37 cellular contexts compared by ENCODE assay signal in the genomic region with DNA sequence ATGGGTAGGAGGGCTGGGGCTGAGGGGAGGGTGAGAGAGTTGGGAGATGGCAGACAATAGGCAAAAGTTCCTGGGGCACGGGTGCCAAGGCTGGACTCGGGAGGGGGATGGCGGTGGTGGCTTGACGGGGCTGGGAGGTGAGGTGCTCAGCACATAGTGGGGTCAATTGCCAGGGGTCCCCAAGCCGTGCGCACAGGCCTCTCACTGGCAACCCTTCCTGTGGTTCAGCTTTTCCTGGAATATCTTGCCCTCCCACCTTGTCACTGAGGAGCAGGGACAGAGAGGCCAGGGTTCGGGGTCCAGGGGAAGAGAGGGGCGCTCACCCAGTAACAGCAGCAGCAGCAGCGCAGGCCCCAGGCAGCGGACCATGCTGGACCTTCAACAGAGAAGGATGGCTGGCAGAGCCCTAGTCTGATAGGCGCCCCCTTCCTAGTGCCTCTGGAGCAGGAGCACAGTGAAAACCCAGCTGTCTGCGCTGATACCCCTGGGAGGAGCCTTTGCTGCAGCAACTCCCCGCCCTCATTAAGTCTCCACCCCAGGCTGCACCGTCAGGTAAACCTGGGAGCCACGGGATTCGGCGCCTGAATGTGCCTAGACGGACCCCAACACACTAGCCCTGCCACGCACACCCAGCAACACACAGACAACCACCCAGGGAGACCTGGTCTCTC. TPM values are rescaled to one million over a fixed set of nuclear protein-coding genes. Genes with fewer than 3 reads are reported as not detected.
DNase-seq lines count a peak whose midpoint lies in the region; FAIRE-seq and TF ChIP-seq lines count a peak whose summit lies in the region.
"Had no signal": no experiment of that assay in that cellular context is flagged by ENCODE, and none has a peak within 500 bp of the region (broad histone marks: within the 10 kb centered on the region; RNA-seq: fewer than 3 reads in every experiment).

A gene with protein sequence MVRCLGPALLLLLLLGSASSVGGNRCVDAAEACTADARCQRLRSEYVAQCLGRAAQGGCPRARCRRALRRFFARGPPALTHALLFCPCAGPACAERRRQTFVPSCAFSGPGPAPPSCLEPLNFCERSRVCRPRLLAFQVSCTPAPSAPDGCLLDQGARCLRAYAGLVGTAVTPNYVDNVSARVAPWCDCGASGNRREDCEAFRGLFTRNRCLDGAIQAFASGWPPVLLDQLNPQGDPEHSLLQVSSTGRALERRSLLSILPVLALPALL (minus strand): TSS at position 369 of the 671 bp plus-strand sequence. CDS start 0 bp downstream, at position 369.

- TF ChIP-seq POLR2A in H1 (IDR thresholded peaks at IDR 0.05; ENCODE audit: control extremely low read depth in 1 of 2, low read depth in 2 of 2, low read length in 2 of 2) = no peak

- no peak for FAIRE-seq in H1 (lab: Jason Lieb, UNC)
- FAIRE-seq: D721Med, GM18507, H54 had no signal

- H3K79me2 ChIP-seq in H1 (ENCODE audit: control insufficient read depth in 1 of 2, insufficient read depth in 2 of 2, low read length in 2 of 2) = no peaks in the 10 kb centered on the region

- TF ChIP-seq RAD21 in H1 (IDR thresholded peaks at IDR 0.05 in 1 of 2, conservative IDR thresholded peaks at IDR 0.05 in 1 of 2; ENCODE audit: low read depth in 2 of 2, low read length in 2 of 2) = peak in 1 of 2 experiments; percentile 3; a peak in 1 of 4 replicates

- H3K9me3 ChIP-seq in H1 (ENCODE audit: insufficient read depth in 2 of 2, low read depth in 1 of 2, low read length in 1 of 2) (peaks cover 0 to 17% of the 10 kb centered on the region in 2 experiments; a peak in 2 of 4 replicates), neuronal stem cell (replicated peaks in 1 of 2; ENCODE audit: control insufficient read depth in 2 of 2, insufficient read depth in 1 of 2, low read depth in 1 of 2, low read length in 2 of 2) (peaks cover 0 to 3% of the 10 kb centered on the region in 2 donors)
- H3K9me3 ChIP-seq: lower lobe of right lung, SJCRH30 had no signal

- H2BK5ac ChIP-seq in H1 (ENCODE audit: low read depth, low read length) (no peak within 1 kb of the TSS), neuronal stem cell (ENCODE audit: low read length) (peak within 1 kb of the TSS; percentile 32)

- H4K5ac ChIP-seq in H1 (ENCODE audit: insufficient read length, low read depth, low read length) = no peak within 1 kb of the TSS

- H4K91ac ChIP-seq in H1 (replicated peaks; ENCODE audit: insufficient read length, low read length) (no peak within 1 kb of the TSS), neuronal stem cell (ENCODE audit: low read depth, low read length, poor library complexity) (no peak within 1 kb of the TSS)

- peak; percentile 16 for DNase-seq in NCI-H82 (lab: John Stamatoyannopoulos, UW)
- DNase-seq in NCI-H82 treated with DMSO at 0.1 percent for 48 hours (lab: John Stamatoyannopoulos, UW; ENCODE audit: unreplicated experiment) = no peak
- peak; percentile 8 for DNase-seq in GM10266 (ENCODE audit: extremely low spot score)
- no peak for DNase-seq in H1 (ENCODE audit: low read depth in 1 of 2, low spot score in 2 of 2)
- DNase-seq in neuronal stem cell (ENCODE audit: low spot score) = no peak
- DNase-seq in AG08395 (ENCODE audit: low spot score) = no peak
- no peak for DNase-seq in Ammon's horn (ENCODE audit: low spot score)
- no peak for DNase-seq in RPMI8226
- DNase-seq: activated CD4-positive, alpha-beta T cell treated with anti-CD3 and anti-CD28 coated beads, Interleukin-2, amount 10 ng/mL, durations not matched to agents 24 days and 14 days; activated naive CD4-positive, alpha-beta T cell; CD4-positive, CD25-positive, alpha-beta regulatory T cell; central memory CD4-positive, alpha-beta T cell; effector memory CD8-positive, alpha-beta T cell; erythroblast; lower lobe of right lung; naive thymus-derived CD8-positive, alpha-beta T cell; NCI-H1105 treated with DMSO at 0.1 percent for 48 hours; NCI-H2029 treated with DMSO at 0.1 percent for 48 hours; NCI-H526; SJCRH30; stimulated activated naive CD4-positive, alpha-beta T cell; T-helper 9 cell; WERI-Rb-1 had no signal

- H3K4ac ChIP-seq in H1 (replicated peaks; ENCODE audit: insufficient read length, low read depth, low read length) = no peak within 1 kb of the TSS
- H3K4ac ChIP-seq in neuronal stem cell (ENCODE audit: low read length) = peak within 1 kb of the TSS; percentile 66

- no peak within 1 kb of the TSS for H2AK5ac ChIP-seq in H1 (ENCODE audit: low read depth, low read length)
- H2AK5ac ChIP-seq in neuronal stem cell (ENCODE audit: low read depth, low read length) = no peak within 1 kb of the TSS

- peaks cover 2% of the 10 kb centered on the region; the same call in 1 of the 2 replicates for H3K23me2 ChIP-seq in H1 (ENCODE audit: low read depth, low read length)

- no peak within 1 kb of the TSS for H3K18ac ChIP-seq in H1 (ENCODE audit: extremely low read depth, low read length)
- no peak within 1 kb of the TSS for H3K18ac ChIP-seq in neuronal stem cell (ENCODE audit: low read length)

- no peak within 1 kb of the TSS for H2BK20ac ChIP-seq in H1 (ENCODE audit: low read length)

- 56% methylated on average over 19 of the region's 19 CpGs; no CpG with 5 or more reads in 1 of the 2 experiments for WGBS in H1 (ENCODE audit: extremely low coverage in 1 of 2, insufficient coverage in 1 of 2, insufficient read length in 1 of 2, insufficient replicate concordance in 2 of 2, low coverage in 1 of 2, low lambda C conversion rate in 2 of 2, missing lambda C conversion rate in 1 of 2), 2 experiments
- WGBS in neuronal stem cell (ENCODE audit: extremely low coverage in 2 of 2, insufficient read length in 2 of 2, insufficient replicate concordance in 1 of 2), 2 donors = no CpG with 5 or more reads among the region's 19 CpGs

- no peaks in the 10 kb centered on the region for H3K79me1 ChIP-seq in H1 (ENCODE audit: low read depth, low read length)
- H3K79me1 ChIP-seq in neuronal stem cell (ENCODE audit: low read depth, low read length) = no peaks in the 10 kb centered on the region

- H3K27ac ChIP-seq in H1 (ENCODE audit: low read depth, low read length) (no peak within 1 kb of the TSS), neuronal stem cell (replicated peaks; ENCODE audit: low read length) (no peak within 1 kb of the TSS)
- H3K27ac ChIP-seq: lower lobe of right lung, SJCRH30, WERI-Rb-1 had no signal

- H4K20me1 ChIP-seq in H1 (replicated peaks in 1 of 2; ENCODE audit: control insufficient read depth in 1 of 2, insufficient read depth in 2 of 2, low read length in 2 of 2) = peaks cover 0 to 2% of the 10 kb centered on the region in 2 experiments

- CTCF ChIA-PET in H1 (lab: Charles Lee; ENCODE audit: partially characterized antibody) = interaction anchor here (0.6 to 1.5 kb wide), 3 partner anchors 9 to 64 kb away, joined by 3 to 8 read pairs (median 6); no protein-coding TSS in a partner anchor

- no peak for TF ChIP-seq EP300 in H1 (IDR thresholded peaks at IDR 0.05; ENCODE audit: borderline replicate concordance in 1 of 2, low read depth in 2 of 2, low read length in 2 of 2)

- H3K14ac ChIP-seq in H1 (ENCODE audit: insufficient read length) (no peak within 1 kb of the TSS), neuronal stem cell (ENCODE audit: low read length) (peak within 1 kb of the TSS; percentile 94)

- no peak within 1 kb of the TSS for H3K9ac ChIP-seq in H1 (replicated peaks in 1 of 4; ENCODE audit: extremely low read depth in 1 of 4, low read depth in 3 of 4, low read length in 3 of 4)
- peak within 1 kb of the TSS; percentile 21 for H3K9ac ChIP-seq in neuronal stem cell (ENCODE audit: low read depth, low read length, poor library complexity)

- no peak for TF ChIP-seq CTCF in GM10266 (IDR thresholded peaks at IDR 0.05; ENCODE audit: control insufficient read depth, insufficient read depth, low read depth, missing control alignments)
- TF ChIP-seq CTCF in H1 (IDR thresholded peaks at IDR 0.05; ENCODE audit: control extremely low read depth in 1 of 3, insufficient read depth in 1 of 3, low read depth in 1 of 3, low read length in 3 of 3) = peak in 2 of 3 experiments; percentile 16 to 20; a peak in 2 of 4 replicates

- H4K8ac ChIP-seq in H1 (ENCODE audit: extremely low read depth, insufficient read depth, low read length) = no peak within 1 kb of the TSS
- H4K8ac ChIP-seq in neuronal stem cell (ENCODE audit: low read depth, low read length) = no peak within 1 kb of the TSS

- no peak within 1 kb of the TSS for H3K4me3 ChIP-seq in H1 (ENCODE audit: extremely low read depth in 1 of 4, insufficient read depth in 2 of 4, low read depth in 3 of 4, low read length in 4 of 4)
- H3K4me3 ChIP-seq in neuronal stem cell (ENCODE audit: low read length in 2 of 2) = no peak within 1 kb of the TSS
- H3K4me3 ChIP-seq: lower lobe of right lung, SJCRH30 had no signal

- H3K36me3 ChIP-seq in H1 (ENCODE audit: control insufficient read depth in 2 of 4, insufficient read depth in 4 of 4, low read length in 3 of 4) (peaks cover 0 to 5% (median 0%) of the 10 kb centered on the region in 4 experiments; a peak in 1 of 8 replicates), neuronal stem cell (replicated peaks in 1 of 2; ENCODE audit: control insufficient read depth in 2 of 2, insufficient read depth in 2 of 2, low read length in 2 of 2) (no peaks in the 10 kb centered on the region)
- H3K36me3 ChIP-seq: lower lobe of right lung, SJCRH30, WERI-Rb-1 had no signal

- H2BK15ac ChIP-seq in H1 (ENCODE audit: low read length) (peak within 1 kb of the TSS; percentile 19; the same call in 1 of the 2 replicates), neuronal stem cell (ENCODE audit: low read length) (peak within 1 kb of the TSS; percentile 5)

- H2BK12ac ChIP-seq in H1 (ENCODE audit: low read depth, low read length) (no peak within 1 kb of the TSS; the same call in 1 of the 2 replicates), neuronal stem cell (ENCODE audit: low read length) (no peak within 1 kb of the TSS)

- H3K4me1 ChIP-seq in H1 (replicated peaks in 1 of 4; ENCODE audit: control insufficient read depth in 3 of 4, insufficient read depth in 4 of 4, low read length in 3 of 4) = peaks cover 0 to 4% (median 1%) of the 10 kb centered on the region in 4 experiments; a peak in 3 of 7 replicates
- H3K4me1 ChIP-seq in neuronal stem cell (ENCODE audit: control insufficient read depth in 2 of 2, insufficient read depth in 1 of 2, low read depth in 1 of 2, low read length in 2 of 2) = peaks cover 5 to 7% of the 10 kb centered on the region in 2 donors
- H3K4me1 ChIP-seq: lower lobe of right lung, SJCRH30 had no signal

- peak within 1 kb of the TSS; percentile 57; the same call in 1 of the 2 replicates for H2AFZ ChIP-seq in H1 (ENCODE audit: low read length)
- H2AFZ ChIP-seq in neuronal stem cell (ENCODE audit: low read length) = no peak within 1 kb of the TSS

- H2BK120ac ChIP-seq in H1 (replicated peaks; ENCODE audit: low read depth, low read length) (no peak within 1 kb of the TSS), neuronal stem cell (ENCODE audit: low read depth, low read length) (no peak within 1 kb of the TSS)

- H3K23ac ChIP-seq in H1 (ENCODE audit: insufficient read length) = no peak within 1 kb of the TSS
- H3K23ac ChIP-seq in neuronal stem cell (ENCODE audit: low read depth, low read length, poor library complexity) = peak within 1 kb of the TSS; percentile 52

- no peak within 1 kb of the TSS for H3K56ac ChIP-seq in H1 (replicated peaks; ENCODE audit: insufficient read length, low read depth, low read length)

- POLR2A ChIA-PET in H1 (lab: Charles Lee; ENCODE audit: partially characterized antibody) = interaction anchor here (0.6 kb wide), 1 partner anchor 12 kb away, joined by 3 read pairs; no protein-coding TSS in a partner anchor

- H3K27me3 ChIP-seq in H1 (replicated peaks in 1 of 4; ENCODE audit: control insufficient read depth in 3 of 4, extremely low read depth in 1 of 4, insufficient read depth in 3 of 4, low read length in 3 of 4) = peaks cover 0 to 2% (median 0%) of the 10 kb centered on the region in 4 experiments; a peak in 1 of 7 replicates
- peaks cover 0 to 25% (median 10%) of the 10 kb centered on the region in 3 experiments for H3K27me3 ChIP-seq in neuronal stem cell (ENCODE audit: control insufficient read depth in 3 of 3, insufficient read depth in 3 of 3, low read depth in 1 of 3, low read length in 3 of 3)
- H3K27me3 ChIP-seq: SJCRH30 had no signal

- H3K4me2 ChIP-seq in H1 (ENCODE audit: insufficient read depth in 1 of 2, low read depth in 2 of 2, low read length in 2 of 2) = no peak within 1 kb of the TSS
- H3K4me2 ChIP-seq in neuronal stem cell (ENCODE audit: insufficient read depth, low read length, poor library complexity, severe bottlenecking) = no peak within 1 kb of the TSS

RNA-seq across cellular contexts. Expression of the gene that starts here (rescaled TPM):
- total RNA-seq in H1 (2021; fragmentation: NEBNext Ultra II Directional; extraction: Animal tissue kit (Norgen Biotek cat#: 25700)) = not detected in 2 replicates
- polyA plus RNA-seq in H1 (2011; rRNA removed) = 0.05 TPM in 1 of 2 replicates, not detected in the other
- not detected for polyA plus RNA-seq in H1 (2011; cell fraction: cytosol; rRNA removed)
- polyA plus RNA-seq in H1 (2011; cell fraction: nucleus; rRNA removed) = 0.13 TPM
- polyA plus RNA-seq in H1 (2012, experiment 1 of 2) = not detected in 4 replicates
- polyA plus RNA-seq in H1 (2012, experiment 2 of 2) = not detected
- not detected for polyA plus RNA-seq in H1 (2013, experiment 1 of 2)
- not detected for polyA plus RNA-seq in H1 (2013, experiment 2 of 2)
- not detected in 2 replicates for polyA minus RNA-seq in H1 (2011; rRNA and poly(A)+ RNA removed)
- not detected for polyA minus RNA-seq in H1 (2011; cell fraction: cytosol; rRNA and poly(A)+ RNA removed)
- not detected for polyA minus RNA-seq in H1 (2011; cell fraction: nucleus; rRNA and poly(A)+ RNA removed)
- polyA plus RNA-seq in neuronal stem cell (2013, experiment 1 of 2) = not detected
- polyA plus RNA-seq in neuronal stem cell (2013, experiment 2 of 2) = not detected
- total RNA-seq: A172; activated CD4-positive, alpha-beta T cell treated with anti-CD3 and anti-CD28 coated beads, Interleukin-2, amount 10 ng/mL, durations not matched to agents 24 days and 14 days; activated CD8-positive, alpha-beta memory T cell treated with anti-CD3 and anti-CD28 coated beads for 36 hours; CD4-positive, CD25-positive, alpha-beta regulatory T cell; Daoy; glomerular endothelial cell; HT-29; kidney epithelial cell; lower lobe of right lung; mononuclear cell; naive thymus-derived CD8-positive, alpha-beta T cell; osteoblast; SJCRH30; skeletal muscle tissue; ureter had no signal
- polyA plus RNA-seq: adipose tissue; CD4-positive, CD25-positive, alpha-beta regulatory T cell; naive thymus-derived CD8-positive, alpha-beta T cell had no signal

Comparison
In these comparisons a context has a peak if more than half of its experiments do, and no peak if none do; other contexts are left out.
1. DNase-seq: peak in NCI-H82 (single experiment) and GM10266 (single experiment); none in NCI-H82 treated with DMSO at 0.1 percent for 48 hours (single experiment), H1 (0 of 2), neuronal stem cell (single experiment), AG08395 (single experiment), Ammon's horn (single experiment) and RPMI8226 (single experiment).